ENCODE assay signal across 24 cellular contexts in genomic region chr18:2911533-2911932, GRCh38.
"Had no signal": no experiment of that assay in that cellular context is flagged by ENCODE, and none has a peak within 500 bp of the region (broad histone marks: within the 10 kb centered on the region; RNA-seq: fewer than 3 reads in every experiment).

No MANE protein-coding gene starts in this region.

- H3K36me3 Mint-ChIP-seq: naive B cell had no signal

- DNase-seq: activated CD4-positive, alpha-beta memory T cell treated with anti-CD3 and anti-CD28 coated beads, Interleukin-2, amount 10 ng/mL, durations not matched to agents 7 days and 5 days; activated CD4-positive, alpha-beta T cell treated with anti-CD3 and anti-CD28 coated beads, Interleukin-2, amount 10 ng/mL, durations not matched to agents 24 days and 14 days; anterior cingulate cortex; body of pancreas; effector CD8-positive, alpha-beta T cell; erythroblast; foreskin fibroblast; heart right ventricle; kidney; lower lobe of right lung; mesendoderm; naive B cell; occipital lobe; spleen; stimulated activated CD4-positive, alpha-beta T cell treated with anti-CD3 and anti-CD28 coated beads, Interleukin-4, amount 100 ng/mL, for 24 hours; substantia nigra; T-helper 2 cell; thyroid gland had no signal

- H3K27ac ChIP-seq: body of pancreas, heart right ventricle, lower lobe of right lung, prostate gland, spleen, thyroid gland, VCaP had no signal

- H3K4me3 Mint-ChIP-seq: activated CD4-positive, alpha-beta memory T cell treated with anti-CD3 and anti-CD28 coated beads, Interleukin-2, amount 10 ng/mL, durations not matched to agents 7 days and 5 days; activated CD4-positive, alpha-beta T cell treated with anti-CD3 and anti-CD28 coated beads, Interleukin-2, amount 10 ng/mL, durations not matched to agents 24 days and 14 days; activated T-helper 17 cell treated with anti-CD3 and anti-CD28 coated beads, Interleukin-2, amount 50 U/mL, for 72 hours; dendritic cell treated with granulocyte-macrophage colony-stimulating factor and Interleukin-4, amounts not matched to agents 40 ng/mL and 50 ng/mL, for 4 days; naive B cell; stimulated activated naive CD8-positive, alpha-beta T cell treated with anti-CD3 and anti-CD28 coated beads, Interleukin-15, Interleukin-2, amounts not matched to agents 100 ng/mL and 50 ng/mL, for 24 hours had no signal

- H3K9me3 Mint-ChIP-seq: activated CD4-positive, alpha-beta memory T cell treated with anti-CD3 and anti-CD28 coated beads, Interleukin-2, amount 10 ng/mL, durations not matched to agents 7 days and 5 days; activated CD4-positive, alpha-beta T cell treated with anti-CD3 and anti-CD28 coated beads, Interleukin-2, amount 10 ng/mL, durations not matched to agents 24 days and 14 days; activated T-helper 17 cell treated with anti-CD3 and anti-CD28 coated beads, Interleukin-2, amount 50 U/mL, for 72 hours; dendritic cell treated with granulocyte-macrophage colony-stimulating factor and Interleukin-4, amounts not matched to agents 40 ng/mL and 50 ng/mL, for 4 days; naive B cell; stimulated activated naive CD8-positive, alpha-beta T cell treated with anti-CD3 and anti-CD28 coated beads, Interleukin-15, Interleukin-2, amounts not matched to agents 100 ng/mL and 50 ng/mL, for 24 hours had no signal

- H3K4me3 ChIP-seq: body of pancreas, cardiac muscle cell, heart right ventricle, lower lobe of right lung, prostate gland, spleen, thyroid gland had no signal

- H3K27ac Mint-ChIP-seq: activated CD4-positive, alpha-beta memory T cell treated with anti-CD3 and anti-CD28 coated beads, Interleukin-2, amount 10 ng/mL, durations not matched to agents 7 days and 5 days; activated CD4-positive, alpha-beta T cell treated with anti-CD3 and anti-CD28 coated beads, Interleukin-2, amount 10 ng/mL, durations not matched to agents 24 days and 14 days; dendritic cell treated with granulocyte-macrophage colony-stimulating factor and Interleukin-4, amounts not matched to agents 40 ng/mL and 50 ng/mL, for 4 days; naive B cell had no signal

- H3K27me3 Mint-ChIP-seq: activated CD4-positive, alpha-beta memory T cell treated with anti-CD3 and anti-CD28 coated beads, Interleukin-2, amount 10 ng/mL, durations not matched to agents 7 days and 5 days; activated CD4-positive, alpha-beta T cell treated with anti-CD3 and anti-CD28 coated beads, Interleukin-2, amount 10 ng/mL, durations not matched to agents 24 days and 14 days; activated T-helper 17 cell treated with anti-CD3 and anti-CD28 coated beads, Interleukin-2, amount 50 U/mL, for 72 hours; dendritic cell treated with granulocyte-macrophage colony-stimulating factor and Interleukin-4, amounts not matched to agents 40 ng/mL and 50 ng/mL, for 4 days; naive B cell; stimulated activated naive CD8-positive, alpha-beta T cell treated with anti-CD3 and anti-CD28 coated beads, Interleukin-15, Interleukin-2, amounts not matched to agents 100 ng/mL and 50 ng/mL, for 24 hours had no signal
